19 cellular contexts compared by ENCODE assay signal in the genomic region with DNA sequence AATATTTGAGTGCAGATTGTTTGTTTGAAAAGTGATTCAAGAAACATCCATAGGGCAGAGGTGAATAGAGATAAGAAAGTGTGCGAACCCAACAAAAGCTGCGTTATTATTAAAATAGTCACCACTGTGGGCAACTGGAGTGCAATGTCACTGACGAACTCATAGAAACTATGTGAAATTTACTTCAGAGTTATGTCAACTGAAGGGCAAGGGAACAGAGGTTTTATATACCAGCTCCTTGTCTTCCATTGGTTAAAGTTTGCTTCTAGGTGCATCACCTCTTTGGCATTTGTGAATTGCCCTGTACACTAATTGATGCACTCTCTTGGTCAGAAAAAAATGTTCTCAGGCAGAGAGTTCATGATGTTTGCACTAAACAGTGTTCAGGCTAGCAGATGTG.
DNase-seq lines count a peak whose midpoint lies in the region; ATAC-seq lines count a peak whose summit lies in the region.
"Had no signal": no experiment of that assay in that cellular context is flagged by ENCODE, and none has a peak within 500 bp of the region (broad histone marks: within the 10 kb centered on the region; RNA-seq: fewer than 3 reads in every experiment).

No MANE protein-coding gene starts in this region.

- DNase-seq in ELR (ENCODE audit: low read depth) = peak; percentile 51
- peak; percentile 65 for DNase-seq in amniotic epithelial cell (ENCODE audit: low read depth)
- DNase-seq in iris pigment epithelial cell (ENCODE audit: low read depth) = peak; percentile 83
- DNase-seq in renal cortical epithelial cell (ENCODE audit: low read depth) = peak; percentile 2
- DNase-seq in NCI-H2227 (lab: John Stamatoyannopoulos, UW; ENCODE audit: unreplicated experiment) = no peak
- no peak for DNase-seq in dermis blood vessel endothelial cell
- DNase-seq in iPS-NIHi7 (ENCODE audit: extremely low spot score) = no peak
- DNase-seq: CD4-positive, CD25-positive, alpha-beta regulatory T cell; COR-L47; DMS153; GOT3; NCI-H1105 treated with DMSO at 0.1 percent for 48 hours; NCI-H1694; NCI-H2107; NCI-H345; NCI-H524 treated with DMSO at 0.1 percent for 48 hours; PC-9; SJCRH30 had no signal

- ATAC-seq in GM21723 (IDR thresholded peaks at IDR 0.05; ENCODE audit: unreplicated experiment) = no peak

Comparison
In these comparisons a context has a peak if more than half of its experiments do, and no peak if none do; other contexts are left out.
1. DNase-seq: peak in ELR (single experiment), amniotic epithelial cell (single experiment), iris pigment epithelial cell (single experiment) and renal cortical epithelial cell (single experiment); none in NCI-H2227 (single experiment), dermis blood vessel endothelial cell (single experiment) and iPS-NIHi7 (single experiment).